Comparison of ENCODE assay signal across 8 cellular contexts in the genomic region with DNA sequence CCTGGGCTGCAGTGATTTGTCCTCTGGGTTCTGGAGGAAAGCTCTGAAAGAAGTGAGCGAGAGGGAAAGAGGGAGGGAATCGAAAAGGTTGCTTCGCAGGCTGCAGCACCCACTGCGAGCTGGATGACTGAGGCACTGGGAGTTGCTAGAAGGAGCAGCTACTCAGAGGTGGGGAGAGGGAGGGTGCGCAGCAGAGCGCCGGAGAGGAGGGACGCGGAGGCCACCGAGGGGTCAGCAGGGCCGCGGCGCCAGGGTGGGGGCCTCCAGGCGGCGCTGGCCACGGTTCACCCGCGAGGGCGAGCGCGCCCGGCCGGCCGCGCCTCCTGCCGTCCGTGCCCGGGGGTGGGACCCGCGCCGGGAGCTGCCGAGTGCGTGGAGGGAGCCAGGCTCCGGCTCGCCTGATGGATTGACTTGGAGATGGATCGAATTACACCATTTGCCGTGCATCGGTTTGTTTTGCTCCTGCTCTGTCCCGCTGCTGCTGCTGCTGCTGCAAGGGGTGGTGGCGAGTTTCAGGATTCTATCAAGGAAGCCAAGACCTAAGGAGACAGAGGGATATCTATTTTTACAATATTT. TPM values are rescaled to one million over a fixed set of nuclear protein-coding genes. Genes with fewer than 3 reads are reported as not detected.
A peak's percentile ranks its signal among the peaks of the same experiment; 100 is the strongest.
DNase-seq lines count a peak whose midpoint lies in the region; ATAC-seq and TF ChIP-seq lines count a peak whose summit lies in the region.

A gene with protein sequence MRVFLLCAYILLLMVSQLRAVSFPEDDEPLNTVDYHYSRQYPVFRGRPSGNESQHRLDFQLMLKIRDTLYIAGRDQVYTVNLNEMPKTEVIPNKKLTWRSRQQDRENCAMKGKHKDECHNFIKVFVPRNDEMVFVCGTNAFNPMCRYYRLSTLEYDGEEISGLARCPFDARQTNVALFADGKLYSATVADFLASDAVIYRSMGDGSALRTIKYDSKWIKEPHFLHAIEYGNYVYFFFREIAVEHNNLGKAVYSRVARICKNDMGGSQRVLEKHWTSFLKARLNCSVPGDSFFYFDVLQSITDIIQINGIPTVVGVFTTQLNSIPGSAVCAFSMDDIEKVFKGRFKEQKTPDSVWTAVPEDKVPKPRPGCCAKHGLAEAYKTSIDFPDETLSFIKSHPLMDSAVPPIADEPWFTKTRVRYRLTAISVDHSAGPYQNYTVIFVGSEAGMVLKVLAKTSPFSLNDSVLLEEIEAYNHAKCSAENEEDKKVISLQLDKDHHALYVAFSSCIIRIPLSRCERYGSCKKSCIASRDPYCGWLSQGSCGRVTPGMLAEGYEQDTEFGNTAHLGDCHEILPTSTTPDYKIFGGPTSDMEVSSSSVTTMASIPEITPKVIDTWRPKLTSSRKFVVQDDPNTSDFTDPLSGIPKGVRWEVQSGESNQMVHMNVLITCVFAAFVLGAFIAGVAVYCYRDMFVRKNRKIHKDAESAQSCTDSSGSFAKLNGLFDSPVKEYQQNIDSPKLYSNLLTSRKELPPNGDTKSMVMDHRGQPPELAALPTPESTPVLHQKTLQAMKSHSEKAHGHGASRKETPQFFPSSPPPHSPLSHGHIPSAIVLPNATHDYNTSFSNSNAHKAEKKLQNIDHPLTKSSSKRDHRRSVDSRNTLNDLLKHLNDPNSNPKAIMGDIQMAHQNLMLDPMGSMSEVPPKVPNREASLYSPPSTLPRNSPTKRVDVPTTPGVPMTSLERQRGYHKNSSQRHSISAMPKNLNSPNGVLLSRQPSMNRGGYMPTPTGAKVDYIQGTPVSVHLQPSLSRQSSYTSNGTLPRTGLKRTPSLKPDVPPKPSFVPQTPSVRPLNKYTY (plus strand): TSS at position 470 of the 576 bp plus-strand sequence. CDS start 42,294 bp downstream, outside the sequence.

- intact Hi-C loops in heart left ventricle (cut with DNase I), result loop anchor here in 9 of 10 donors (2.0 to 10.0 kb wide), 15 partner anchors 40 to 522 kb away; no protein-coding TSS in a partner anchor
- intact Hi-C loops in activated CD4-positive, alpha-beta T cell treated with anti-CD3 and anti-CD28 coated beads, Interleukin-2, amount 10 ng/mL, durations not matched to agents 24 days and 14 days (cut with micrococcal nuclease), result loop anchor here (10.0 kb wide), 1 partner anchor 532 kb away; no protein-coding TSS in a partner anchor

- no peak within 1 kb of the TSS for H3K27ac Mint-ChIP-seq in T-helper 17 cell
- no peak within 1 kb of the TSS for H3K27ac Mint-ChIP-seq in activated CD4-positive, alpha-beta T cell treated with anti-CD3 and anti-CD28 coated beads, Interleukin-2, amount 10 ng/mL, durations not matched to agents 24 days and 14 days

- no peaks in the 10 kb centered on the region for H3K4me1 Mint-ChIP-seq in T-helper 17 cell
- no peaks in the 10 kb centered on the region for H3K4me1 Mint-ChIP-seq in activated CD4-positive, alpha-beta T cell treated with anti-CD3 and anti-CD28 coated beads, Interleukin-2, amount 10 ng/mL, durations not matched to agents 24 days and 14 days

- H3K27me3 ChIP-seq in adipocyte (replicated peaks; ENCODE audit: control insufficient read depth, insufficient read depth, low read length) (no peaks in the 10 kb centered on the region), heart left ventricle (peaks cover 0 to 33% (median 0%) of the 10 kb centered on the region in 9 donors)

- ATAC-seq in heart left ventricle (peak; percentile 76 to 84 (median 82)), omental fat pad (ENCODE audit: low FRiP score) (peak; percentile 84), GM18870 (IDR thresholded peaks at IDR 0.05; ENCODE audit: unreplicated experiment) (no peak), T-helper 17 cell (no peak)

- peak within 1 kb of the TSS; percentile 70 for H3K9ac ChIP-seq in adipocyte (ENCODE audit: low read length)

- H3K4me3 ChIP-seq in adipocyte (ENCODE audit: low read length), result peak within 1 kb of the TSS; percentile 87
- peak within 1 kb of the TSS; percentile 62 to 96 (median 84) for H3K4me3 ChIP-seq in heart left ventricle

- TF ChIP-seq POLR2A in heart left ventricle (IDR thresholded peaks at IDR 0.05), result no peak

- TF ChIP-seq CTCF in heart left ventricle (IDR thresholded peaks at IDR 0.05) (peak in 11 of 12 donors; percentile 30 to 69 (median 54)), omental fat pad (IDR thresholded peaks at IDR 0.05) (no peak)

- peak within 1 kb of the TSS; percentile 80 to 94 (median 86) for H3K27ac ChIP-seq in heart left ventricle

- no peaks in the 10 kb centered on the region for H3K9me3 Mint-ChIP-seq in activated CD4-positive, alpha-beta T cell treated with anti-CD3 and anti-CD28 coated beads, Interleukin-2, amount 10 ng/mL, durations not matched to agents 24 days and 14 days

- no peaks in the 10 kb centered on the region for H3K9me3 ChIP-seq in adipocyte (ENCODE audit: control insufficient read depth, low read length)
- H3K9me3 ChIP-seq in heart left ventricle, result no peaks in the 10 kb centered on the region
- H3K9me3 ChIP-seq in T-helper 17 cell (ENCODE audit: control insufficient read depth, low read length, poor library complexity, severe bottlenecking), result no peaks in the 10 kb centered on the region

- WGBS in heart left ventricle, 4 donors, result 0 to 2% (median 1%) methylated on average over 36 to 40 of the region's 40 CpGs

- H3K4me1 ChIP-seq in adipocyte (ENCODE audit: control insufficient read depth, insufficient read depth, low read length), result peaks cover 13% of the 10 kb centered on the region
- H3K4me1 ChIP-seq in heart left ventricle, result peaks cover 0 to 43% (median 24%) of the 10 kb centered on the region in 12 donors

- peaks cover 70% of the 10 kb centered on the region for H3K27me3 Mint-ChIP-seq in T-helper 17 cell
- H3K27me3 Mint-ChIP-seq in activated CD4-positive, alpha-beta T cell treated with anti-CD3 and anti-CD28 coated beads, Interleukin-2, amount 10 ng/mL, durations not matched to agents 24 days and 14 days, result peaks cover 50% of the 10 kb centered on the region

- DNase-seq in D341Med (ENCODE audit: low spot score), result peak; percentile 89
- peak; percentile 36 for DNase-seq in NCI-H1417 treated with DMSO at 0.1 percent for 48 hours (lab: John Stamatoyannopoulos, UW)
- peak; percentile 92 for DNase-seq in adipocyte (ENCODE audit: low read depth)
- DNase-seq in heart left ventricle, result peak; percentile 77 to 89 (median 82)
- DNase-seq in omental fat pad (ENCODE audit: low spot score), result no peak
- no peak for DNase-seq in T-helper 17 cell
- no peak for DNase-seq in activated CD4-positive, alpha-beta T cell treated with anti-CD3 and anti-CD28 coated beads, Interleukin-2, amount 10 ng/mL, durations not matched to agents 24 days and 14 days

- no peak within 1 kb of the TSS for H3K4me3 Mint-ChIP-seq in T-helper 17 cell
- no peak within 1 kb of the TSS for H3K4me3 Mint-ChIP-seq in activated CD4-positive, alpha-beta T cell treated with anti-CD3 and anti-CD28 coated beads, Interleukin-2, amount 10 ng/mL, durations not matched to agents 24 days and 14 days

- H3K36me3 ChIP-seq in adipocyte (ENCODE audit: control insufficient read depth, insufficient read depth, low read length, severe bottlenecking), result no peaks in the 10 kb centered on the region
- no peaks in the 10 kb centered on the region for H3K36me3 ChIP-seq in heart left ventricle

- H3K36me3 Mint-ChIP-seq in T-helper 17 cell (ENCODE audit: low read depth), result peaks cover 4% of the 10 kb centered on the region
- H3K36me3 Mint-ChIP-seq in activated CD4-positive, alpha-beta T cell treated with anti-CD3 and anti-CD28 coated beads, Interleukin-2, amount 10 ng/mL, durations not matched to agents 24 days and 14 days (ENCODE audit: low read depth), result no peaks in the 10 kb centered on the region

RNA-seq across cellular contexts. Expression of the gene that starts here (rescaled TPM):
- total RNA-seq in heart left ventricle (10 to 100 TPM in 6 of 9 donors, 1 to 10 TPM in 3; 4.9 to 23.2 (median 10.9) TPM), omental fat pad (10 to 100 TPM in 2 of 4 donors, 1 to 10 TPM in 2; 3.4 to 41.1 (median 10.4) TPM), T-helper 17 cell (not detected)
- 1 to 10 TPM; 2.8 to 3.1 TPM for polyA plus RNA-seq in heart left ventricle
- not detected in 2 replicates for total RNA-seq in activated CD4-positive, alpha-beta T cell treated with anti-CD3 and anti-CD28 coated beads, Interleukin-2, amount 10 ng/mL, durations not matched to agents 24 days and 14 days

Comparison
In these comparisons a context has a peak if more than half of its experiments do, and no peak if none do; other contexts are left out.
1. DNase-seq: peak in D341Med (single experiment), NCI-H1417 treated with DMSO at 0.1 percent for 48 hours (single experiment), adipocyte (single experiment) and heart left ventricle (5 of 5); none in omental fat pad (single experiment), T-helper 17 cell (0 of 3) and activated CD4-positive, alpha-beta T cell treated with anti-CD3 and anti-CD28 coated beads, Interleukin-2, amount 10 ng/mL, durations not matched to agents 24 days and 14 days (single experiment).
2. ATAC-seq: peak in heart left ventricle (4 of 4) and omental fat pad (single experiment); none in GM18870 (single experiment) and T-helper 17 cell (single experiment).
3. CTCF ChIP-seq: peak in heart left ventricle (11 of 12); none in omental fat pad (0 of 3).